In the genomic region with DNA sequence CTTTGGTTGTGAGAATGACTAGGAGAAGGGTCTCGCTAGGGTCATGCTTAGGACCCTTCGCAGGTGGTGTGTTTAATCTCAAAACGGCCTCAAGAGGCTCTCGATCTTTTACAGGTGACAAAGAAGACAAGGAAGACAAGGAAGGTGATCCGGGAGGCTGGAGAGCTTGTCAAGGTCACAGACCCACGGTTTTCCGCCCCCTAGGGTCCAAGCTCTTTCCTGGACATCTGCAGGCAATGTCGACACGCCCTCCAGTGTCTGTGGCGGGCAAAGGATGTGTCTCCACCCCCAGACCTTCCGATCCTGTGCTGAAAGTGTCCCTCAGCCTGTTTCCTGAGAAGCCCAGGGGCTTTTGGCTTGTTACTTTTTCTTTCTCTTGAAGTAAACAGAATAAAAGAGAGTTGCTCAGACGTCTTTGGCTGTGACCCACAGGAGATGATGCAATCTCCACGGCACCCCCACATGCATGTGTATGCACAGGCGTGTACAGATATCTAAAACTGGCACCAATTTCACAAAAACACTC, we compare ENCODE assay signal across 8 cellular contexts.
DNase-seq lines count a peak whose midpoint lies in the region; ATAC-seq and TF ChIP-seq lines count a peak whose summit lies in the region.

No MANE protein-coding gene starts in this region.

- no peaks in the 10 kb centered on the region for H3K27me3 Mint-ChIP-seq in CD4-positive, alpha-beta memory T cell

- peak; percentile 63 for ATAC-seq in GM19438 (IDR thresholded peaks at IDR 0.05; ENCODE audit: low read depth, unreplicated experiment)
- ATAC-seq in HG03558 (IDR thresholded peaks at IDR 0.05; ENCODE audit: extremely low read depth, unreplicated experiment): peak; percentile 52
- peak; percentile 70 for ATAC-seq in omental fat pad (ENCODE audit: low FRiP score)
- ATAC-seq in thoracic aorta (ENCODE audit: insufficient number of reproducible peaks, low FRiP score, low read depth): peak; percentile 12

- H3K27ac ChIP-seq in CD4-positive, alpha-beta memory T cell (ENCODE audit: low read depth, low read length): peak overlapping the region; percentile 86
- peak overlapping the region in 1 of 2 donors; percentile 28 for H3K27ac ChIP-seq in thoracic aorta

- POLR2A ChIA-PET in CD4-positive, alpha-beta memory T cell (lab: Charles Lee; ENCODE audit: partially characterized antibody): interaction anchor here (0.6 to 10.9 kb wide), 47 partner anchors 8 to 234 kb away, joined by 3 to 316 read pairs (median 8); a partner anchor contains a TSS

- H3K9me3 ChIP-seq in CD4-positive, alpha-beta memory T cell (ENCODE audit: control insufficient read depth in 1 of 2, low read length in 2 of 2): no peaks in the 10 kb centered on the region
- H3K9me3 ChIP-seq in thoracic aorta: no peaks in the 10 kb centered on the region

- peaks cover 73% of the 10 kb centered on the region for H3K4me1 ChIP-seq in CD4-positive, alpha-beta memory T cell (ENCODE audit: insufficient read depth, low read length)
- peaks cover 5 to 17% of the 10 kb centered on the region in 2 donors for H3K4me1 ChIP-seq in thoracic aorta (ENCODE audit: control insufficient read depth in 1 of 2, low read depth in 2 of 2)

- peak; percentile 84 to 95 (median 86) for DNase-seq in CD4-positive, alpha-beta memory T cell
- peak; percentile 80 for DNase-seq in RPMI8226
- peak; percentile 71 for DNase-seq in activated effector memory CD4-positive, alpha-beta T cell treated with Interleukin-2 at 50 U/mL for 16 hours
- DNase-seq in foreskin melanocyte: peak; percentile 49
- no peak for DNase-seq in omental fat pad (ENCODE audit: low spot score)
- no peak for DNase-seq in thoracic aorta (ENCODE audit: low spot score)

- intact Hi-C loops in CD4-positive, alpha-beta memory T cell (cut with micrococcal nuclease): loop anchor here (1.0 to 2.0 kb wide), 11 partner anchors 38 to 445 kb away; a partner anchor contains a TSS

- H3K9me3 Mint-ChIP-seq in CD4-positive, alpha-beta memory T cell: no peaks in the 10 kb centered on the region

- no peaks in the 10 kb centered on the region for H3K27me3 ChIP-seq in CD4-positive, alpha-beta memory T cell (ENCODE audit: insufficient read depth, low read length)
- H3K27me3 ChIP-seq in thoracic aorta (replicated peaks; ENCODE audit: insufficient read depth): no peaks in the 10 kb centered on the region

- peak overlapping the region; percentile 93 to 99 (median 98) for H3K27ac Mint-ChIP-seq in CD4-positive, alpha-beta memory T cell

- H3K36me3 ChIP-seq in CD4-positive, alpha-beta memory T cell (ENCODE audit: insufficient read depth, low read length): no peaks in the 10 kb centered on the region
- H3K36me3 ChIP-seq in thoracic aorta: no peaks in the 10 kb centered on the region

- H3K4me1 Mint-ChIP-seq in CD4-positive, alpha-beta memory T cell: peaks cover 58 to 87% (median 68%) of the 10 kb centered on the region in 4 donors

- H3K36me3 Mint-ChIP-seq in CD4-positive, alpha-beta memory T cell: no peaks in the 10 kb centered on the region

- peak overlapping the region; percentile 82 to 92 (median 87) for H3K4me3 Mint-ChIP-seq in CD4-positive, alpha-beta memory T cell

- H3K4me3 ChIP-seq in CD4-positive, alpha-beta memory T cell (ENCODE audit: low read length in 2 of 2): peak overlapping the region; percentile 25 to 74
- peak overlapping the region; percentile 49 for H3K4me3 ChIP-seq in thoracic aorta

- TF ChIP-seq CTCF in omental fat pad (IDR thresholded peaks at IDR 0.05) (no peak), thoracic aorta (IDR thresholded peaks at IDR 0.05) (peak; percentile 61)

- CTCF ChIA-PET in CD4-positive, alpha-beta memory T cell (lab: Charles Lee; ENCODE audit: partially characterized antibody): interaction anchor here (0.6 to 11.9 kb wide), 33 partner anchors 13 to 234 kb away, joined by 3 to 174 read pairs (median 6); no protein-coding TSS in a partner anchor

Comparison
In these comparisons a context has a peak if more than half of its experiments do, and no peak if none do; other contexts are left out.
1. DNase-seq: peak in CD4-positive, alpha-beta memory T cell (5 of 5), RPMI8226 (single experiment), activated effector memory CD4-positive, alpha-beta T cell treated with Interleukin-2 at 50 U/mL for 16 hours (single experiment) and foreskin melanocyte (single experiment); none in omental fat pad (single experiment) and thoracic aorta (single experiment).
2. ATAC-seq: peak in every context shown above with its lines; median percentile 70 in omental fat pad; 63 in GM19438; 52 in HG03558; 12 in thoracic aorta.